Comparison of ENCODE assay signal across 1 cellular context in the genomic region with DNA sequence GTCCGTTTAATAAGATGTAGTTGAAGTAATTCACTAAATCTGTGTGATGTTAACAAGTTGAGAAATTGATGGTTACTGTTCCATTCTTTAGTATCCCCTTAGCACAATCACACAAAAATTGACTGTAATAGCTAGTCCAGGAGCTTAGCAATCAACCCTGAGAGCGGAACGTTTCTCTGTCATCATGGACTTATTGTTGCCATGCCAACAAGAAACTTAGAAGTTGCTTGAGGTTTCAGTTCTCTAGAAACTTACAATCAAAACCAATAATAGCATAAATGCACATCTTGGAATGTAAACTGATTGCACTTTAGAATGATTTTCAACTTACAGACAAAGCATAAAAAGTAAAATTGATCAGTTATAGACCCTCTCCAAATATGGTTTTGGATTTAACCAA.
TF ChIP-seq lines count a peak whose summit lies in the region.

No MANE protein-coding gene starts in this region.

TF ChIP-seq in HEK293T, 16 proteins besides CTCF, POLR2A, EP300 and RAD21 (continued from another document):
- no peak for TF ChIP-seq SP1 (IDR thresholded peaks at IDR 0.05)
- TF ChIP-seq ELF4 (IDR thresholded peaks at IDR 0.05) = no peak
- TF ChIP-seq BHLHE40 (IDR thresholded peaks at IDR 0.05; ENCODE audit: borderline replicate concordance) = no peak
- no peak for TF ChIP-seq FOXM1 (IDR thresholded peaks at IDR 0.05; ENCODE audit: borderline replicate concordance)
- TF ChIP-seq SUZ12 (IDR thresholded peaks at IDR 0.05) = no peak
- TF ChIP-seq L3MBTL2 (conservative IDR thresholded peaks at IDR 0.05) = no peak
- no peak for TF ChIP-seq FOXK2 (IDR thresholded peaks at IDR 0.05)
- TF ChIP-seq LEF1 (IDR thresholded peaks at IDR 0.05; ENCODE audit: borderline replicate concordance) = no peak
- TF ChIP-seq TARDBP (IDR thresholded peaks at IDR 0.05) = no peak
- TF ChIP-seq FOXA1 (IDR thresholded peaks at IDR 0.05) = no peak
TF ChIP-seq in HEK293T: peak in this region for 0.
